In the genomic region with DNA sequence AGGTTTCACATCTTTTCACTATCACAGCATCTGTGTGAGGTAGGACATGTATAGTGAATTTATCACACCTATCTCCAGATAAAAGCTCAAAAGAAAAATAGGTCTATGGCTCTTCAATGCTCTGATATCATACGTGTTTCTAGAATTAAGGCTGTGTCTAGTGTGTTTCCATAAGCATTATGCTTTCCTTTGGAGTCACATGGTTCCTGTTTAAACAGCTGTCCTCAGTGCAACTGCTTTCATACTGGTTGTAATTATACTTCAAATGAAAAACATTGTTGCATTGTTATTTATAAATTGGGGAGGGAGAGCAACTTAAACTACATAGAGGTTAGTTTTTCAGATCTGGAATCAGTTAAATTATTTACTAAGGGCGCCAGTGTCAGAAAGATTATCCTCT, we compare ENCODE assay signal across 22 cellular contexts.
DNase-seq lines count a peak whose midpoint lies in the region; ATAC-seq and FAIRE-seq lines count a peak whose summit lies in the region.
"Had no signal": no experiment of that assay in that cellular context is flagged by ENCODE, and none has a peak within 500 bp of the region (broad histone marks: within the 10 kb centered on the region; RNA-seq: fewer than 3 reads in every experiment).

No MANE protein-coding gene starts in this region.

- intact Hi-C loops in aorta (cut with DNase I), result no loop called here

- no peak overlapping the region for H3K27ac ChIP-seq in aorta (ENCODE audit: low read depth in 1 of 2, low read length in 2 of 2)
- H3K27ac ChIP-seq: skin epidermis, uterus had no signal

- no peaks in the 10 kb centered on the region for H3K4me1 ChIP-seq in aorta (ENCODE audit: control insufficient read depth in 1 of 2, insufficient read depth in 2 of 2, low read length in 2 of 2)
- H3K4me1 ChIP-seq: uterus had no signal

- H3K27me3 ChIP-seq in aorta (ENCODE audit: control insufficient read depth in 1 of 2, insufficient read depth in 2 of 2, low read length in 1 of 2), result no peaks in the 10 kb centered on the region
- H3K27me3 ChIP-seq: uterus had no signal

- H3K27me3 Mint-ChIP-seq in activated T-cell treated with anti-CD3 and anti-CD28 coated beads, Interleukin-2, amount 50 U/mL, for 4 hours (ENCODE audit: low read depth), result no peaks in the 10 kb centered on the region
- H3K27me3 Mint-ChIP-seq: activated naive CD4-positive, alpha-beta T cell treated with anti-CD3 and anti-CD28 coated beads, Interleukin-2, amount 10 ng/mL, durations not matched to agents 7 days and 5 days; natural killer cell treated with Interleukin-12 subunit alpha and Interleukin-12 subunit beta and Interleukin-15 and Interleukin-18, amount 100 ng/mL, for 72 hours had no signal

- ATAC-seq in aorta (ENCODE audit: low FRiP score), result no peak
- ATAC-seq in activated T-cell treated with anti-CD3 and anti-CD28 coated beads, Interleukin-2, amount 50 U/mL, for 4 hours, result no peak
- ATAC-seq: K562; natural killer cell treated with Interleukin-12 subunit alpha and Interleukin-12 subunit beta and Interleukin-15 and Interleukin-18, amount 100 ng/mL, for 72 hours had no signal

- FAIRE-seq in GM18507 (lab: Jason Lieb, UNC), result peak; percentile 48
- FAIRE-seq: astrocyte, K562, kidney had no signal

- no peaks in the 10 kb centered on the region for H3K36me3 ChIP-seq in aorta (ENCODE audit: control insufficient read depth in 1 of 2, insufficient read depth in 2 of 2, low read length in 1 of 2)
- H3K36me3 ChIP-seq: uterus had no signal

- H3K36me3 Mint-ChIP-seq in activated T-cell treated with anti-CD3 and anti-CD28 coated beads, Interleukin-2, amount 50 U/mL, for 4 hours (ENCODE audit: insufficient read depth), result no peaks in the 10 kb centered on the region
- H3K36me3 Mint-ChIP-seq: activated naive CD4-positive, alpha-beta T cell treated with anti-CD3 and anti-CD28 coated beads, Interleukin-2, amount 10 ng/mL, durations not matched to agents 7 days and 5 days had no signal

- WGBS in aorta, 2 donors, result 30 to 38% methylated on average over 2 of the region's 2 CpGs

- H3K9me3 ChIP-seq in aorta (ENCODE audit: control insufficient read depth, low read length), result no peaks in the 10 kb centered on the region
- H3K9me3 ChIP-seq: uterus had no signal

- no peaks in the 10 kb centered on the region for H3K4me1 Mint-ChIP-seq in activated T-cell treated with anti-CD3 and anti-CD28 coated beads, Interleukin-2, amount 50 U/mL, for 4 hours (ENCODE audit: low read depth)
- H3K4me1 Mint-ChIP-seq: activated naive CD4-positive, alpha-beta T cell treated with anti-CD3 and anti-CD28 coated beads, Interleukin-2, amount 10 ng/mL, durations not matched to agents 7 days and 5 days had no signal

- H3K4me3 Mint-ChIP-seq in activated T-cell treated with anti-CD3 and anti-CD28 coated beads, Interleukin-2, amount 50 U/mL, for 4 hours, result no peak overlapping the region
- H3K4me3 Mint-ChIP-seq: activated naive CD4-positive, alpha-beta T cell treated with anti-CD3 and anti-CD28 coated beads, Interleukin-2, amount 10 ng/mL, durations not matched to agents 7 days and 5 days; natural killer cell treated with Interleukin-12 subunit alpha and Interleukin-12 subunit beta and Interleukin-15 and Interleukin-18, amount 100 ng/mL, for 72 hours had no signal

- H3K9me3 Mint-ChIP-seq in activated T-cell treated with anti-CD3 and anti-CD28 coated beads, Interleukin-2, amount 50 U/mL, for 4 hours, result peaks cover 8% of the 10 kb centered on the region

- no peak overlapping the region for H3K4me3 ChIP-seq in aorta (ENCODE audit: low read length in 2 of 2)
- H3K4me3 ChIP-seq: K562, skin epidermis, uterus had no signal

- DNase-seq in GM18507 (ENCODE audit: extremely low spot score, insufficient read length, low read depth) (no peak), NCI-H1930 (lab: John Stamatoyannopoulos, UW) (peak; percentile 88 to 90), NCI-H748 (lab: John Stamatoyannopoulos, UW; ENCODE audit: unreplicated experiment) (peak; percentile 99), left kidney (ENCODE audit: low read depth, low spot score) (peak; percentile 36), retina (no peak), aorta (no peak)
- DNase-seq in activated T-cell treated with anti-CD3 and anti-CD28 coated beads, Interleukin-2, amount 50 U/mL, for 4 hours, result no peak
- no peak for DNase-seq in activated CD4-positive, alpha-beta T cell treated with anti-CD3 and anti-CD28 coated beads for 1 hour
- DNase-seq: activated CD4-positive, alpha-beta T cell treated with anti-CD3 and anti-CD28 coated beads, Interleukin-2, amount 50 U/mL, for 1 hour; activated naive CD4-positive, alpha-beta T cell treated with anti-CD3 and anti-CD28 coated beads, Interleukin-2, amount 10 ng/mL, durations not matched to agents 7 days and 5 days; HCEC 1CT; hippocampal formation; kidney; mesenchymal stem cell; NCI-H1048; RPMI8226; stimulated activated CD4-positive, alpha-beta T cell treated with anti-CD3 and anti-CD28 coated beads, Interleukin-4, amount 100 ng/mL, for 24 hours; uterus had no signal

Comparison
In these comparisons a context has a peak if more than half of its experiments do, and no peak if none do; other contexts are left out.
1. DNase-seq: peak in NCI-H1930 (2 of 2), NCI-H748 (single experiment) and left kidney (single experiment); none in GM18507 (single experiment), retina (single experiment), aorta (0 of 2), activated T-cell treated with anti-CD3 and anti-CD28 coated beads, Interleukin-2, amount 50 U/mL, for 4 hours (single experiment) and activated CD4-positive, alpha-beta T cell treated with anti-CD3 and anti-CD28 coated beads for 1 hour (single experiment).